ENCODE assay signal across 8 cellular contexts in the genomic region with DNA sequence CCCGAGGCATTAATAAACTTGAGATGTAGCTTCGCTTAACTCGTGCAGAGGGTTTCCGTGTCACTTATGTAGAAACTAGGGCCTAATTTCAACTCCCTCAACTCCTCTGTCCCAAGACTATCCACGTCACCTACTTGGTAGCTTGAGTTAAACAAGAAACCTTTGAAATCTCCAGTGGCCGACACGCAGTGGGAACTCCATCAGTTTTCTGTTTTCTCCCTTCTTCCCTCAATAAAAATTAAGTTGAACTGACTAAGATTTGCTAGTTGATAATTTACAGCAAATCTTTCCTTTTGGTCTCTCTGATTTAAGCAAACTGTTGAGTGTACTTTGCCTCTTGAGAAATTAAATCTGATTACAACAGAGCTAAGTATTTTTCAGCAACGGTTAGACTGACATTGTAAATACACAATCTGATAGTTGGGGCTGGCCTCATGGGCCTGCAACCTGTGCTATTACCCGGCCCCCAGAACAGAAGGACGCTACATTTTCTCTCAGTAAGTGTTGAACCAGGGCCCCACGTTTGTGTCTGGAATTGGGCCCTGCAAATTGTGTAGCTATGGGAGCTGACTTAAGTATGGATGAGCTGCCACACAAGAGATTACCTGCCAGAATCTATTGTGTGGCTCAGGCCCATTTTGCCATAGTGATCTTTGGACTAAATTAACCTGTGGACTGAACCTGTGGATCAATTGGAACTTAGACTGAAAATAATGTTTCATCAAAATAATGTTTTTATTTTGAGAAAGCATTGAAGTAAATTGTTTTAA. TPM values are rescaled to one million over a fixed set of nuclear protein-coding genes. Genes with fewer than 3 reads are reported as not detected.
DNase-seq lines count a peak whose midpoint lies in the region; ATAC-seq lines count a peak whose summit lies in the region.

No MANE protein-coding gene starts in this region.

- DNase-seq in activated CD4-positive, alpha-beta T cell treated with anti-CD3 and anti-CD28 coated beads, Interleukin-2, amount 10 ng/mL, durations not matched to agents 7 days and 5 days: no peak
- DNase-seq in activated CD4-positive, alpha-beta T cell treated with anti-CD3 and anti-CD28 coated beads, Interleukin-2, amount 50 U/mL, for 1 hour: no peak
- no peak for DNase-seq in stimulated activated naive B cell treated with anti-CD40 and anti-IgM and Interleukin-4, amounts not matched to agents 10 μg/mL and 1 μg/mL and 100 μg/mL, for 72 hours
- no peak for DNase-seq in RPMI8226

- H3K36me3 ChIP-seq in iPS-20b (ENCODE audit: insufficient read depth, low read depth, low read length): no peaks in the 10 kb centered on the region

- no peaks in the 10 kb centered on the region for H3K27me3 Mint-ChIP-seq in activated CD4-positive, alpha-beta T cell treated with anti-CD3 and anti-CD28 coated beads, Interleukin-2, amount 10 ng/mL, durations not matched to agents 7 days and 5 days
- no peaks in the 10 kb centered on the region for H3K27me3 Mint-ChIP-seq in activated naive CD8-positive, alpha-beta T cell
- no peaks in the 10 kb centered on the region for H3K27me3 Mint-ChIP-seq in stimulated activated naive B cell treated with anti-CD40 and anti-IgM and Interleukin-4, amounts not matched to agents 10 μg/mL and 1 μg/mL and 100 μg/mL, for 72 hours

- no peaks in the 10 kb centered on the region for H3K9me3 ChIP-seq in iPS-20b (ENCODE audit: insufficient read depth, low read depth, low read length)

- H3K4me3 Mint-ChIP-seq in activated CD4-positive, alpha-beta T cell treated with anti-CD3 and anti-CD28 coated beads, Interleukin-2, amount 10 ng/mL, durations not matched to agents 7 days and 5 days: peak overlapping the region; percentile 87
- peak overlapping the region; percentile 97 for H3K4me3 Mint-ChIP-seq in activated naive CD8-positive, alpha-beta T cell
- H3K4me3 Mint-ChIP-seq in stimulated activated naive B cell treated with anti-CD40 and anti-IgM and Interleukin-4, amounts not matched to agents 10 μg/mL and 1 μg/mL and 100 μg/mL, for 72 hours: peak overlapping the region; percentile 97 to 98

- peaks cover 42% of the 10 kb centered on the region for H3K4me1 Mint-ChIP-seq in activated CD4-positive, alpha-beta T cell treated with anti-CD3 and anti-CD28 coated beads, Interleukin-2, amount 10 ng/mL, durations not matched to agents 7 days and 5 days
- peaks cover 47% of the 10 kb centered on the region for H3K4me1 Mint-ChIP-seq in activated naive CD8-positive, alpha-beta T cell (ENCODE audit: low read depth)
- peaks cover 16 to 31% of the 10 kb centered on the region in 2 donors for H3K4me1 Mint-ChIP-seq in stimulated activated naive B cell treated with anti-CD40 and anti-IgM and Interleukin-4, amounts not matched to agents 10 μg/mL and 1 μg/mL and 100 μg/mL, for 72 hours

- peak overlapping the region; percentile 97 for H3K27ac Mint-ChIP-seq in activated CD4-positive, alpha-beta T cell treated with anti-CD3 and anti-CD28 coated beads, Interleukin-2, amount 10 ng/mL, durations not matched to agents 7 days and 5 days
- H3K27ac Mint-ChIP-seq in activated naive CD8-positive, alpha-beta T cell: peak overlapping the region; percentile 98
- peak overlapping the region; percentile 99 for H3K27ac Mint-ChIP-seq in stimulated activated naive B cell treated with anti-CD40 and anti-IgM and Interleukin-4, amounts not matched to agents 10 μg/mL and 1 μg/mL and 100 μg/mL, for 72 hours

- H3K27ac ChIP-seq in iPS-20b (ENCODE audit: low read length): no peak overlapping the region

- peaks cover 15% of the 10 kb centered on the region for H3K36me3 Mint-ChIP-seq in activated CD4-positive, alpha-beta T cell treated with anti-CD3 and anti-CD28 coated beads, Interleukin-2, amount 10 ng/mL, durations not matched to agents 7 days and 5 days (ENCODE audit: low read depth)
- peaks cover 10% of the 10 kb centered on the region for H3K36me3 Mint-ChIP-seq in activated naive CD8-positive, alpha-beta T cell
- H3K36me3 Mint-ChIP-seq in stimulated activated naive B cell treated with anti-CD40 and anti-IgM and Interleukin-4, amounts not matched to agents 10 μg/mL and 1 μg/mL and 100 μg/mL, for 72 hours: peaks cover 11 to 16% of the 10 kb centered on the region in 2 donors

- no peaks in the 10 kb centered on the region for H3K27me3 ChIP-seq in iPS-20b (ENCODE audit: insufficient read depth, low read length)

- peaks cover 17% of the 10 kb centered on the region; the same call in 1 of the 2 replicates for H3K4me1 ChIP-seq in iPS-20b (ENCODE audit: insufficient read depth, low read length)

- peak overlapping the region; percentile 92 for H3K9ac ChIP-seq in iPS-20b (ENCODE audit: low read depth, low read length)

- CTCF ChIA-PET in activated CD4-positive, alpha-beta T cell treated with anti-CD3 and anti-CD28 coated beads, Interleukin-2, amount 10 ng/mL, durations not matched to agents 7 days and 5 days (lab: Charles Lee): interaction anchor here (0.9 kb wide), 1 partner anchor 35 kb away, joined by 3 read pairs; no protein-coding TSS in a partner anchor

- H3K9me3 Mint-ChIP-seq in activated CD4-positive, alpha-beta T cell treated with anti-CD3 and anti-CD28 coated beads, Interleukin-2, amount 10 ng/mL, durations not matched to agents 7 days and 5 days: no peaks in the 10 kb centered on the region
- no peaks in the 10 kb centered on the region for H3K9me3 Mint-ChIP-seq in activated naive CD8-positive, alpha-beta T cell (ENCODE audit: low read depth)
- H3K9me3 Mint-ChIP-seq in stimulated activated naive B cell treated with anti-CD40 and anti-IgM and Interleukin-4, amounts not matched to agents 10 μg/mL and 1 μg/mL and 100 μg/mL, for 72 hours: no peaks in the 10 kb centered on the region

- POLR2A ChIA-PET in activated CD4-positive, alpha-beta T cell treated with anti-CD3 and anti-CD28 coated beads, Interleukin-2, amount 10 ng/mL, durations not matched to agents 7 days and 5 days (lab: Charles Lee): no interaction called here

- peak overlapping the region; percentile 85 for H3K4me3 ChIP-seq in iPS-20b (ENCODE audit: low read length)

- ATAC-seq in stimulated activated naive B cell treated with anti-CD40 and anti-IgM and Interleukin-4, amounts not matched to agents 10 μg/mL and 1 μg/mL and 100 μg/mL, for 72 hours (replicated peaks): no peak
- ATAC-seq in GM19395 (IDR thresholded peaks at IDR 0.05; ENCODE audit: unreplicated experiment) (no peak), HG02938 (IDR thresholded peaks at IDR 0.05; ENCODE audit: unreplicated experiment) (no peak)

RNA-seq across cellular contexts. Expression of a gene that starts 0.7 kb away (rescaled TPM):
- 100 to 1,000 TPM in 1 of 2 experiments, 10 to 100 TPM in 1; 94.7 to 109 TPM for total RNA-seq in activated CD4-positive, alpha-beta T cell treated with anti-CD3 and anti-CD28 coated beads, Interleukin-2, amount 10 ng/mL, durations not matched to agents 7 days and 5 days
